Comparison of ENCODE assay signal across 10 cellular contexts in the genomic region with DNA sequence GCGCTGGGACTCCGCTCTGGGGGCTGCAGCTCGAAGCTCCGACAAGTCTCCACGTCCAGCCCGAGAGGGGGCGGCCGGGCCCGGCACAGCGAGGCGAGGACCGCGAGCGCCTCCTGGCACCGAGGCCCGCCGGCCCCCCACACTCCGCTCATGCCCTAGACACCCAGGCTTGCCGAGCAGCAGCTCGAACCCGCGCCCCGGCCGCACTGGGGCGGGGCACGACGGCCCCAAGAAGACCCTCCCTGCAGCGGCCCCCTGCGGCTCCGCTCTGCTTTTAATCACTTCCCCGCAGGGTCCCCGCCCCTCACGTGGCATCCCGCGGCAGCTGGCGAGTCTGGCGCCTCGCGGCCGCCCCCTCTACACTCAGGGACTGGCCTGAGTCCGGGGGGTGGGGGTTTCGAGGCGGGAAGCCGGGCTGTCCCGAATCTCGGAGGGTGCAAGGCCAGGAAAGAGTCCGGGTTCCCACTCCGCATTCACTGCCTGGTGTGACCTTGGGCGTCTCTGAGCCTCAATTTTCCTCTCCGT. TPM values are rescaled to one million over a fixed set of nuclear protein-coding genes. Genes with fewer than 3 reads are reported as not detected.
DNase-seq lines count a peak whose midpoint lies in the region; ATAC-seq and TF ChIP-seq lines count a peak whose summit lies in the region.
"Had no signal": no experiment of that assay in that cellular context is flagged by ENCODE, and none has a peak within 500 bp of the region (broad histone marks: within the 10 kb centered on the region; RNA-seq: fewer than 3 reads in every experiment).

A gene with protein sequence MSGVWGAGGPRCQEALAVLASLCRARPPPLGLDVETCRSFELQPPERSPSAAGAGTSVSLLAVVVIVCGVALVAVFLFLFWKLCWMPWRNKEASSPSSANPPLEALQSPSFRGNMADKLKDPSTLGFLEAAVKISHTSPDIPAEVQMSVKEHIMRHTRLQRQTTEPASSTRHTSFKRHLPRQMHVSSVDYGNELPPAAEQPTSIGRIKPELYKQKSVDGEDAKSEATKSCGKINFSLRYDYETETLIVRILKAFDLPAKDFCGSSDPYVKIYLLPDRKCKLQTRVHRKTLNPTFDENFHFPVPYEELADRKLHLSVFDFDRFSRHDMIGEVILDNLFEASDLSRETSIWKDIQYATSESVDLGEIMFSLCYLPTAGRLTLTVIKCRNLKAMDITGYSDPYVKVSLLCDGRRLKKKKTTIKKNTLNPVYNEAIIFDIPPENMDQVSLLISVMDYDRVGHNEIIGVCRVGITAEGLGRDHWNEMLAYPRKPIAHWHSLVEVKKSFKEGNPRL (minus strand): TSS at position 249 of the 525 bp plus-strand sequence. CDS start 97 bp downstream, at position 152.

- H3K4me1 ChIP-seq in iPS DF 6.9 (ENCODE audit: control insufficient read depth, insufficient read depth, low read length) = peaks cover 5% of the 10 kb centered on the region

- no peaks in the 10 kb centered on the region for H3K36me3 Mint-ChIP-seq in activated B cell treated with CpG ODN at 0.5 μM for 24 hours (ENCODE audit: low read depth)

- TF ChIP-seq CTCF in activated B cell treated with CpG ODN at 0.5 μM for 24 hours (IDR thresholded peaks at IDR 0.05) = no peak

- no peak for TF ChIP-seq POLR2A in GM18505 (IDR thresholded peaks at IDR 0.05; ENCODE audit: borderline replicate concordance, extremely low read depth, insufficient read depth, insufficient read length)

- no peaks in the 10 kb centered on the region for H3K9me3 ChIP-seq in iPS DF 6.9 (ENCODE audit: control insufficient read depth, insufficient read depth, low read length)

- DNase-seq in HEK293T (ENCODE audit: extremely low spot score) = peak; percentile 54
- DNase-seq in activated B cell treated with CpG ODN at 0.5 μM for 24 hours = no peak
- no peak for DNase-seq in iPS DF 6.9 (ENCODE audit: low read depth, low spot score)
- DNase-seq in kidney tubule cell (ENCODE audit: low spot score) = no peak
- DNase-seq: central memory CD4-positive, alpha-beta T cell had no signal

- peaks cover 7% of the 10 kb centered on the region for H3K4me1 Mint-ChIP-seq in activated B cell treated with CpG ODN at 0.5 μM for 24 hours

- POLR2A ChIA-PET in HEK293T (lab: Yijun Ruan, JAX) (no interaction called here), activated B cell treated with CpG ODN at 0.5 μM for 24 hours (lab: Charles Lee) (no interaction called here)

- WGBS in iPS DF 6.9 (ENCODE audit: insufficient coverage, insufficient read length) = no CpG with 5 or more reads among the region's 50 CpGs

- intact Hi-C loops in activated B cell treated with CpG ODN at 0.5 μM for 24 hours (cut with micrococcal nuclease) = no loop called here

- peak within 1 kb of the TSS; percentile 33 for H3K4me3 Mint-ChIP-seq in activated B cell treated with CpG ODN at 0.5 μM for 24 hours

- no peaks in the 10 kb centered on the region for H3K9me3 Mint-ChIP-seq in activated B cell treated with CpG ODN at 0.5 μM for 24 hours

- CTCF ChIA-PET in HEK293T (lab: Yijun Ruan, JAX) (interaction anchor here (0.7 to 1.5 kb wide), 2 partner anchors 129 to 175 kb away, joined by 3 to 12 read pairs; partner anchors contain the start of gene OLFML3), activated B cell treated with CpG ODN at 0.5 μM for 24 hours (lab: Charles Lee) (no interaction called here)

- no peak within 1 kb of the TSS for H3K27ac Mint-ChIP-seq in activated B cell treated with CpG ODN at 0.5 μM for 24 hours

- no peaks in the 10 kb centered on the region; the same call in 1 of the 2 replicates for H3K36me3 ChIP-seq in iPS DF 6.9 (ENCODE audit: control insufficient read depth, insufficient read depth, low read length)

- no peak within 1 kb of the TSS for H3K27ac ChIP-seq in iPS DF 6.9 (ENCODE audit: low read length)
- H3K27ac ChIP-seq in skin epidermis = no peak within 1 kb of the TSS

- peaks cover 53% of the 10 kb centered on the region for H3K27me3 Mint-ChIP-seq in activated B cell treated with CpG ODN at 0.5 μM for 24 hours

- H3K4me3 ChIP-seq in iPS DF 6.9 (ENCODE audit: low read length) = peak within 1 kb of the TSS; percentile 55
- peak within 1 kb of the TSS; percentile 9 to 37 (median 15) for H3K4me3 ChIP-seq in skin epidermis

- peaks cover 4% of the 10 kb centered on the region for H3K27me3 ChIP-seq in iPS DF 6.9 (ENCODE audit: control insufficient read depth, insufficient read depth, low read length)

- ATAC-seq in activated B cell treated with CpG ODN at 0.5 μM for 24 hours (ENCODE audit: low read depth) (no peak), GM18505 (IDR thresholded peaks at IDR 0.05; ENCODE audit: unreplicated experiment) (no peak), HG02981 (IDR thresholded peaks at IDR 0.05; ENCODE audit: unreplicated experiment) (no peak), GM19328 (IDR thresholded peaks at IDR 0.05; ENCODE audit: unreplicated experiment) (no peak)
- ATAC-seq: Panc1 had no signal

TF ChIP-seq in HEK293T, 16 proteins besides CTCF, POLR2A, EP300 and RAD21:
- no peak for TF ChIP-seq FOXK2 (IDR thresholded peaks at IDR 0.05)
- peak; percentile 52 for TF ChIP-seq L3MBTL2 (conservative IDR thresholded peaks at IDR 0.05)

RNA-seq across cellular contexts. Expression of the gene that starts here (rescaled TPM):
- total RNA-seq in activated B cell treated with CpG ODN at 0.5 μM for 24 hours = not detected in 2 replicates
